12 cellular contexts compared by ENCODE assay signal in the genomic region with DNA sequence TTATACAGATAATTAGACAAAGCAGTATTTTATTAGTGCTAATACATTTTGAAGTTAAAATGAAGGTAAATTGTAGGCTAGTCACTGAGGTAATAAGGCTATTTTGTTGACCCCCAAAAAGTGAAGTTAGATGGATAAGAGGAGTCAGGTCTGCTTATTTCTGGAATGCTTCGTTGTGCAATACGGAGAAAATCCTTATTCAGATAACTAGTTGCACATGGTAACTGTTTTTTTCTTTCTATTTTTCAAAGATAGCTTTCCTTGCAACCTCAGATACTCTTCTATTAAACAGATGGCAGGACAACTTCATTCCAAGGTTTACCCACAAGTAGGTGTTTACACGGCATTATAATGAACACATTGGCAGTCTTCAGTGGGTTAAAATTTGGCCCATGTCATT.
"Had no signal": no experiment of that assay in that cellular context is flagged by ENCODE, and none has a peak within 500 bp of the region (broad histone marks: within the 10 kb centered on the region; RNA-seq: fewer than 3 reads in every experiment).

No MANE protein-coding gene starts in this region.

- H3K4me3 ChIP-seq: heart left ventricle, pancreas, spleen, tibial artery had no signal

- H3K27ac ChIP-seq: pancreas, spleen, tibial artery had no signal

- H3K9me3 ChIP-seq: heart left ventricle, pancreas, spleen had no signal

- H3K4me1 ChIP-seq: pancreas, spleen had no signal

- DNase-seq: activated CD4-positive, alpha-beta T cell treated with anti-CD3 and anti-CD28 coated beads for 36 hours; activated CD4-positive, alpha-beta T cell treated with anti-CD3 and anti-CD28 coated beads, Interleukin-2, amount 50 U/mL, for 48 hours; activated gamma-delta T cell; amniotic stem cell; effector memory CD8-positive, alpha-beta T cell; heart left ventricle; mesendoderm; naive thymus-derived CD8-positive, alpha-beta T cell; pancreas; spleen; stimulated activated naive CD4-positive, alpha-beta T cell had no signal

- H3K27me3 ChIP-seq: pancreas had no signal

- H3K36me3 ChIP-seq: heart left ventricle, pancreas, spleen, tibial artery had no signal

- ATAC-seq: activated CD4-positive, alpha-beta T cell treated with anti-CD3 and anti-CD28 coated beads for 36 hours; effector memory CD8-positive, alpha-beta T cell; naive thymus-derived CD8-positive, alpha-beta T cell had no signal
